Comparison of ENCODE assay signal across 20 cellular contexts in genomic region chr15:62684143-62684808, GRCh38.
"Had no signal": no experiment of that assay in that cellular context is flagged by ENCODE, and none has a peak within 500 bp of the region (broad histone marks: within the 10 kb centered on the region; RNA-seq: fewer than 3 reads in every experiment).

No MANE protein-coding gene starts in this region.

- H3K9me3 ChIP-seq: body of pancreas, left lung, mucosa of descending colon, tibial nerve had no signal

- H3K4me1 ChIP-seq: body of pancreas, left lung, tibial nerve had no signal

- H3K27ac ChIP-seq: body of pancreas, left lung, tibial nerve had no signal

- H3K27me3 ChIP-seq: body of pancreas, dorsolateral prefrontal cortex, left lung, tibial nerve had no signal

- H3K4me3 ChIP-seq: body of pancreas, dorsolateral prefrontal cortex, left lung, mucosa of descending colon, tibial nerve had no signal

- ATAC-seq: activated CD8-positive, alpha-beta T cell treated with anti-CD3 and anti-CD28 coated beads for 36 hours; activated T-helper 17 cell treated with anti-CD3 and anti-CD28 coated beads, Interleukin-2, amount 50 U/mL, for 72 hours; body of pancreas; left lung; mucosa of descending colon had no signal

- DNase-seq: activated CD4-positive, alpha-beta T cell treated with anti-CD3 and anti-CD28 coated beads, Interleukin-2, amount 10 ng/mL, durations not matched to agents 24 days and 14 days; activated CD8-positive, alpha-beta T cell treated with anti-CD3 and anti-CD28 coated beads for 36 hours; activated naive CD4-positive, alpha-beta T cell; activated naive CD8-positive, alpha-beta T cell treated with anti-CD3 and anti-CD28 coated beads for 36 hours; activated T-cell treated with anti-CD3 and anti-CD28 coated beads, Interleukin-2, amount 50 U/mL, for 1 hour; amniotic stem cell; body of pancreas; central memory CD4-positive, alpha-beta T cell; dorsolateral prefrontal cortex; kidney; left lung; mucosa of descending colon; natural killer cell; retina; stimulated activated CD4-positive, alpha-beta T cell treated with anti-CD3 and anti-CD28 coated beads, Interleukin-2, amount 100 ng/mL, for 24 hours; stimulated activated naive CD4-positive, alpha-beta T cell treated with Interleukin-2 at 50 U/mL for 16 hours; substantia nigra; T-helper 9 cell had no signal
